In the genomic region with DNA sequence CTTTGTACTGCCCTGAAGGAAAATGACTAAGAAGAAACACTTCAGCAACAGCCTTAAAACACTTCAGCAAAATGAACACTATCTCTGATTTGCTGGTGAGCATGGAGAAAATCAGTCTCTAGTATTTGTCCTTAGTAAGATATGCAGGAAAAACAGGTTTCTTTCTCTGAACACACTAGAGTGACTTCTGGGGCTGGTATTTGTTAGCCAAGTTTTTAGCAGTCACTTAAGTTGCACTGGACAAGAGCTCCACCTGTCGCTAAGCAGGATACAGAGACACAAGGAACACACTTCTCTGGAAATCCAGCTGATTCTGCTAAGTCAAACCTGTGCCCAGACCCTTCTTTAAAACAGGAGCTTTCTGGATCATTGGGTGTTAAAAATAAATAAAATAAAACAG, we compare ENCODE assay signal across 10 cellular contexts.
DNase-seq lines count a peak whose midpoint lies in the region; ATAC-seq, FAIRE-seq and TF ChIP-seq lines count a peak whose summit lies in the region.
"Had no signal": no experiment of that assay in that cellular context is flagged by ENCODE, and none has a peak within 500 bp of the region (broad histone marks: within the 10 kb centered on the region; RNA-seq: fewer than 3 reads in every experiment).

No MANE protein-coding gene starts in this region.

- H3K4me3 ChIP-seq in right atrium auricular region (no peak overlapping the region), right lobe of liver (no peak overlapping the region), upper lobe of left lung (no peak overlapping the region)

- H3K36me3 ChIP-seq in right atrium auricular region (peaks cover 44% of the 10 kb centered on the region), right lobe of liver (peaks cover 0 to 61% (median 6%) of the 10 kb centered on the region in 4 donors), upper lobe of left lung (peaks cover 0 to 35% (median 6%) of the 10 kb centered on the region in 4 donors)

- FAIRE-seq in H54 (lab: Jason Lieb, UNC), result no peak
- FAIRE-seq: GM18507, RCC 7860 had no signal

- H3K4me1 ChIP-seq in right atrium auricular region, result peaks cover 0 to 15% of the 10 kb centered on the region in 2 donors
- H3K4me1 ChIP-seq in right lobe of liver, result peaks cover 0 to 15% (median 2%) of the 10 kb centered on the region in 4 donors
- H3K4me1 ChIP-seq in upper lobe of left lung, result peaks cover 48 to 74% (median 49%) of the 10 kb centered on the region in 4 donors

- TF ChIP-seq CTCF in right atrium auricular region (IDR thresholded peaks at IDR 0.05), result peak in 1 of 2 donors; percentile 59
- peak; percentile 17 to 30 (median 25) for TF ChIP-seq CTCF in right lobe of liver (IDR thresholded peaks at IDR 0.05)
- peak; percentile 32 to 78 (median 62) for TF ChIP-seq CTCF in upper lobe of left lung (IDR thresholded peaks at IDR 0.05)

- no peak overlapping the region for H3K27ac ChIP-seq in right atrium auricular region
- peak overlapping the region in 1 of 3 donors; percentile 18 for H3K27ac ChIP-seq in right lobe of liver
- H3K27ac ChIP-seq in upper lobe of left lung, result peak overlapping the region; percentile 9 to 81 (median 74)

- DNase-seq in Right ventricle myocardium superior (no peak), right atrium auricular region (ENCODE audit: low spot score) (no peak), cerebellar cortex (ENCODE audit: low spot score) (peak; percentile 31), right lobe of liver (no peak), upper lobe of left lung (peak in 1 of 2 donors; percentile 62), H54 (ENCODE audit: insufficient read length, low spot score) (no peak), NCI-H2227 (lab: John Stamatoyannopoulos, UW; ENCODE audit: unreplicated experiment) (no peak)

- TF ChIP-seq POLR2A in right lobe of liver (IDR thresholded peaks at IDR 0.05) (no peak), upper lobe of left lung (IDR thresholded peaks at IDR 0.05) (no peak), H54 (IDR thresholded peaks at IDR 0.05; ENCODE audit: low read depth, low read length) (no peak)

- 57% methylated on average over 1 of the region's 1 CpG for WGBS in right lobe of liver (ENCODE audit: insufficient coverage, low coverage, low lambda C conversion rate, missing lambda C conversion rate)
- WGBS in upper lobe of left lung, 2 donors, result 35 to 38% methylated on average over 1 of the region's 1 CpG

- H3K9me3 ChIP-seq in right atrium auricular region (no peaks in the 10 kb centered on the region), right lobe of liver (no peaks in the 10 kb centered on the region), upper lobe of left lung (no peaks in the 10 kb centered on the region)

- ATAC-seq in Right ventricle myocardium superior (ENCODE audit: poor library complexity) (peak; percentile 67), right lobe of liver (peak; percentile 39 to 70 (median 58)), upper lobe of left lung (ENCODE audit: low FRiP score in 2 of 2) (peak; percentile 40 to 93), GM19452 (IDR thresholded peaks at IDR 0.05; ENCODE audit: unreplicated experiment) (no peak)

- peak in 1 of 4 donors; percentile 27 for TF ChIP-seq EP300 in upper lobe of left lung (IDR thresholded peaks at IDR 0.05)

- intact Hi-C loops in Right ventricle myocardium superior (cut with DNase I), result no loop called here
- intact Hi-C loops in right lobe of liver (cut with DNase I), result loop anchor here in 1 of 2 donors (10.0 kb wide), 1 partner anchor 114 kb away; no protein-coding TSS in a partner anchor

- H3K27me3 ChIP-seq in right atrium auricular region (no peaks in the 10 kb centered on the region), right lobe of liver (no peaks in the 10 kb centered on the region), upper lobe of left lung (no peaks in the 10 kb centered on the region)

Comparison
In these comparisons a context has a peak if more than half of its experiments do, and no peak if none do; other contexts are left out.
1. H3K27ac ChIP-seq: peak in upper lobe of left lung (4 of 4); none in right atrium auricular region (0 of 2).